8 cellular contexts compared by ENCODE assay signal in genomic region chr19:41328157-41328817, GRCh38. TPM values are rescaled to one million over a fixed set of nuclear protein-coding genes. Genes with fewer than 3 reads are reported as not detected.
A peak's percentile ranks its signal among the peaks of the same experiment; 100 is the strongest.
DNase-seq lines count a peak whose midpoint lies in the region; ATAC-seq and TF ChIP-seq lines count a peak whose summit lies in the region.

No MANE protein-coding gene starts in this region.

- TF ChIP-seq CTCF in heart right ventricle (IDR thresholded peaks at IDR 0.05): no peak
- TF ChIP-seq CTCF in NB4 (IDR thresholded peaks at IDR 0.05; ENCODE audit: low read depth, low read length): no peak
- TF ChIP-seq CTCF in colonic mucosa (IDR thresholded peaks at IDR 0.05): no peak
- TF ChIP-seq CTCF in parathyroid adenoma (IDR thresholded peaks at IDR 0.05): no peak

- H3K27ac ChIP-seq in heart right ventricle (peak overlapping the region; percentile 67 to 96 (median 88)), colonic mucosa (peak overlapping the region; percentile 67), parathyroid adenoma (peak overlapping the region; percentile 37)

- 55 to 63% methylated on average over 22 of the region's 22 CpGs for WGBS in heart right ventricle, 2 donors

- intact Hi-C loops in heart right ventricle (cut with DNase I): loop anchor here in 3 of 10 donors (10.0 kb wide), 3 partner anchors 107 to 247 kb away; partner anchors contain the start of genes CEACAM21 (in 1 of the 3) and DMAC2 (in 1 of the 3)
- intact Hi-C loops in Right ventricle myocardium inferior (cut with DNase I): no loop called here
- intact Hi-C loops in colonic mucosa (cut with DNase I): loop anchor here (10.0 kb wide), 1 partner anchor 107 kb away; the partner anchor contains the start of gene DMAC2

- no peaks in the 10 kb centered on the region for H3K9me3 ChIP-seq in heart right ventricle
- no peaks in the 10 kb centered on the region for H3K9me3 ChIP-seq in colonic mucosa
- no peaks in the 10 kb centered on the region for H3K9me3 ChIP-seq in parathyroid adenoma (ENCODE audit: control insufficient read depth, low read length)

- peak overlapping the region in 7 of 10 donors; percentile 21 to 49 (median 41) for H3K4me3 ChIP-seq in heart right ventricle
- peak overlapping the region; percentile 25 for H3K4me3 ChIP-seq in NB4 (ENCODE audit: low read depth, low read length)
- peak overlapping the region; percentile 30 for H3K4me3 ChIP-seq in colonic mucosa
- no peak overlapping the region for H3K4me3 ChIP-seq in parathyroid adenoma (ENCODE audit: low read depth, low read length)

- no peak for TF ChIP-seq POLR2A in NB4 (IDR thresholded peaks at IDR 0.05; ENCODE audit: extremely low read depth, insufficient read length)

- DNase-seq in heart right ventricle (no peak), Right ventricle myocardium inferior (ENCODE audit: missing footprints) (no peak), NB4 (ENCODE audit: low read depth) (no peak), colonic mucosa (no peak), HT-29 (ENCODE audit: low spot score) (no peak), NCI-H128 (lab: John Stamatoyannopoulos, UW; ENCODE audit: unreplicated experiment) (no peak)

- peak overlapping the region; percentile 53 to 54 for H3K9ac ChIP-seq in colonic mucosa (ENCODE audit: low read depth in 2 of 2, low read length in 2 of 2)
- H3K9ac ChIP-seq in parathyroid adenoma: no peak overlapping the region

- H3K27me3 ChIP-seq in heart right ventricle (no peaks in the 10 kb centered on the region), colonic mucosa (no peaks in the 10 kb centered on the region), parathyroid adenoma (ENCODE audit: control insufficient read depth, insufficient read depth, low read length) (no peaks in the 10 kb centered on the region)

- H3K79me2 ChIP-seq in parathyroid adenoma: no peaks in the 10 kb centered on the region

- H3K36me3 ChIP-seq in heart right ventricle (peaks cover 0 to 52% (median 0%) of the 10 kb centered on the region in 9 donors), colonic mucosa (no peaks in the 10 kb centered on the region), parathyroid adenoma (ENCODE audit: control insufficient read depth, insufficient read depth, low read length) (no peaks in the 10 kb centered on the region)

- no peak for ATAC-seq in heart right ventricle
- no peak for ATAC-seq in Right ventricle myocardium inferior
- ATAC-seq in GM18519 (IDR thresholded peaks at IDR 0.05; ENCODE audit: low FRiP score, unreplicated experiment): no peak

- H3K4me1 ChIP-seq in heart right ventricle (peaks cover 35 to 81% (median 56%) of the 10 kb centered on the region in 9 donors), colonic mucosa (peaks cover 29% of the 10 kb centered on the region), parathyroid adenoma (peaks cover 22% of the 10 kb centered on the region)

- H2AFZ ChIP-seq in parathyroid adenoma: peak overlapping the region; percentile 93

- H3K4me2 ChIP-seq in parathyroid adenoma (ENCODE audit: low read length): peak overlapping the region; percentile 85

RNA-seq across cellular contexts. Expression of gene CCDC97, which starts 18.3 kb away (rescaled TPM):
- total RNA-seq in heart right ventricle (10 to 100 TPM; 12.6 to 19.2 (median 16.4) TPM), Right ventricle myocardium inferior (14.6 TPM), colonic mucosa (10 to 100 TPM; 20.6 to 30.5 TPM)
- 10 to 100 TPM; 11.3 to 11.5 TPM for polyA plus RNA-seq in heart right ventricle
- 34.5 and 39.5 TPM in 2 replicates for total RNA-seq in HT-29 (2014; rRNA removed; shearing (Covaris generic))

RNA-seq across cellular contexts. Expression of gene TGFB1, which starts 25.4 kb away (rescaled TPM):
- total RNA-seq in heart right ventricle (10 to 100 TPM in 8 of 10 donors, 1 to 10 TPM in 2; 9.7 to 44.9 (median 13.2) TPM), Right ventricle myocardium inferior (15.0 TPM), colonic mucosa (10 to 100 TPM in 1 of 2 donors, 1 to 10 TPM in 1; 7.7 to 14.6 TPM)
- polyA plus RNA-seq in heart right ventricle: 10 to 100 TPM; 14.0 to 19.9 TPM
- total RNA-seq in HT-29 (2014; rRNA removed; shearing (Covaris generic)): 2.5 and 2.6 TPM in 2 replicates

RNA-seq across cellular contexts. Expression of gene B9D2, which starts 35.7 kb away (rescaled TPM):
- total RNA-seq in heart right ventricle (1 to 10 TPM in 9 of 10 donors, under 1 TPM in 1; 1.00 to 5.8 (median 2.3) TPM), Right ventricle myocardium inferior (3.2 TPM), colonic mucosa (10 to 100 TPM in 1 of 2 donors, 1 to 10 TPM in 1; 8.4 to 10.4 TPM)
- 10 to 100 TPM in 1 of 2 donors, 1 to 10 TPM in 1; 2.5 to 12.6 TPM for polyA plus RNA-seq in heart right ventricle
- 26.9 and 32.1 TPM in 2 replicates for total RNA-seq in HT-29 (2014; rRNA removed; shearing (Covaris generic))

RNA-seq across cellular contexts. Expression of gene TMEM91, which starts 48.0 kb away (rescaled TPM):
- 1 to 10 TPM; 1.2 to 4.7 (median 2.0) TPM for total RNA-seq in heart right ventricle
- polyA plus RNA-seq in heart right ventricle: 10 to 100 TPM in 1 of 2 donors, 1 to 10 TPM in 1; 3.8 to 11.3 TPM
- total RNA-seq in Right ventricle myocardium inferior: 3.8 TPM
- total RNA-seq in colonic mucosa: 1 to 10 TPM; 2.0 to 3.6 TPM
- 10.2 and 11.0 TPM in 2 replicates for total RNA-seq in HT-29 (2014; rRNA removed; shearing (Covaris generic))

Comparison
In these comparisons a context has a peak if more than half of its experiments do, and no peak if none do; other contexts are left out.
1. H3K27ac ChIP-seq: peak in every context shown above with its lines; median percentile 88 in heart right ventricle; 67 in colonic mucosa; 37 in parathyroid adenoma.